In genomic region chr7:149287622-149288021, GRCh38 we compare ENCODE assay signal across 22 cellular contexts. TPM values are rescaled to one million over a fixed set of nuclear protein-coding genes. Genes with fewer than 3 reads are reported as not detected.
DNase-seq lines count a peak whose midpoint lies in the region; ATAC-seq and TF ChIP-seq lines count a peak whose summit lies in the region.
"Had no signal": no experiment of that assay in that cellular context is flagged by ENCODE, and none has a peak within 500 bp of the region (broad histone marks: within the 10 kb centered on the region; RNA-seq: fewer than 3 reads in every experiment).

No MANE protein-coding gene starts in this region.

- H3K4me3 Mint-ChIP-seq in activated CD4-positive, alpha-beta T cell treated with anti-CD3 and anti-CD28 coated beads, Interleukin-2, amount 10 ng/mL, durations not matched to agents 7 days and 5 days, result no peak overlapping the region
- H3K4me3 Mint-ChIP-seq in CD4-positive, CD25-positive, alpha-beta regulatory T cell, result peak overlapping the region in 2 of 4 donors; percentile 61 to 82
- peak overlapping the region; percentile 77 for H3K4me3 Mint-ChIP-seq in neural crest cell

- no peak for DNase-seq in activated CD4-positive, alpha-beta T cell treated with anti-CD3 and anti-CD28 coated beads, Interleukin-2, amount 10 ng/mL, durations not matched to agents 7 days and 5 days
- no peak for DNase-seq in activated CD4-positive, alpha-beta T cell treated with anti-CD3 and anti-CD28 coated beads, Interleukin-2, amount 50 U/mL, for 1 hour
- no peak for DNase-seq in CD4-positive, CD25-positive, alpha-beta regulatory T cell
- DNase-seq in PC-3 (no peak), neural crest cell (ENCODE audit: low read depth, low spot score) (no peak), hepatocyte (ENCODE audit: low spot score) (no peak)
- DNase-seq: 8988T; AML-193; C1 segment of cervical spinal cord; DMS79; GOT3; HCEC 1CT; KBM-7; NCI-H1436 treated with DMSO at 0.1 percent for 48 hours; NCI-H2227 treated with DMSO at 0.1 percent for 48 hours; NCI-H510A treated with DMSO at 0.1 percent for 48 hours; NCI-H774; NK-92 treated with Interleukin-12 subunit alpha and Interleukin-12 subunit beta, amount 100 ng/mL, for 24 hours; SIG-M5 had no signal

- H4K20me1 ChIP-seq in PC-3 (ENCODE audit: low read length) (no peaks in the 10 kb centered on the region), hepatocyte (ENCODE audit: insufficient read depth, poor library complexity, severe bottlenecking) (no peaks in the 10 kb centered on the region)

- POLR2A ChIA-PET in activated CD4-positive, alpha-beta T cell treated with anti-CD3 and anti-CD28 coated beads, Interleukin-2, amount 10 ng/mL, durations not matched to agents 7 days and 5 days (lab: Charles Lee), result no interaction called here
- POLR2A ChIA-PET in PC-3 (lab: Charles Lee; ENCODE audit: unreplicated experiment), result no interaction called here

- H3K4me1 ChIP-seq in CD4-positive, CD25-positive, alpha-beta regulatory T cell (ENCODE audit: control insufficient read depth, insufficient read depth, low read length, poor library complexity, severe bottlenecking), result peaks cover 34% of the 10 kb centered on the region
- H3K4me1 ChIP-seq in PC-3 (ENCODE audit: insufficient read depth, low read length) (peaks cover 34% of the 10 kb centered on the region), hepatocyte (ENCODE audit: insufficient read depth) (peaks cover 7% of the 10 kb centered on the region)

- H3K27me3 Mint-ChIP-seq in activated CD4-positive, alpha-beta T cell treated with anti-CD3 and anti-CD28 coated beads, Interleukin-2, amount 10 ng/mL, durations not matched to agents 7 days and 5 days, result no peaks in the 10 kb centered on the region
- H3K27me3 Mint-ChIP-seq in CD4-positive, CD25-positive, alpha-beta regulatory T cell, result no peaks in the 10 kb centered on the region
- H3K27me3 Mint-ChIP-seq in neural crest cell (ENCODE audit: low read depth), result peaks cover 7% of the 10 kb centered on the region

- BruUV-seq in PC-3 (replicated peaks; lab: Mats Ljungman, UMichigan), result no TSS peak

- no peaks in the 10 kb centered on the region for H3F3A ChIP-seq in PC-3 (ENCODE audit: low read length, unreplicated experiment)

- no peaks in the 10 kb centered on the region for H3K9me3 Mint-ChIP-seq in activated CD4-positive, alpha-beta T cell treated with anti-CD3 and anti-CD28 coated beads, Interleukin-2, amount 10 ng/mL, durations not matched to agents 7 days and 5 days
- H3K9me3 Mint-ChIP-seq in CD4-positive, CD25-positive, alpha-beta regulatory T cell, result no peaks in the 10 kb centered on the region
- H3K9me3 Mint-ChIP-seq in neural crest cell, result no peaks in the 10 kb centered on the region

- peaks cover 6% of the 10 kb centered on the region for H3K36me3 ChIP-seq in CD4-positive, CD25-positive, alpha-beta regulatory T cell (ENCODE audit: control insufficient read depth, insufficient read depth, low read length)
- no peaks in the 10 kb centered on the region for H3K36me3 ChIP-seq in PC-3 (ENCODE audit: low read depth, low read length)
- no peaks in the 10 kb centered on the region for H3K36me3 ChIP-seq in hepatocyte (replicated peaks; ENCODE audit: insufficient read depth, low read depth)

- CTCF ChIA-PET in activated CD4-positive, alpha-beta T cell treated with anti-CD3 and anti-CD28 coated beads, Interleukin-2, amount 10 ng/mL, durations not matched to agents 7 days and 5 days (lab: Charles Lee), result no interaction called here
- CTCF ChIA-PET in PC-3 (lab: Charles Lee), result no interaction called here

- no peak overlapping the region for H3K4me3 ChIP-seq in CD4-positive, CD25-positive, alpha-beta regulatory T cell (ENCODE audit: low read depth, low read length)
- H3K4me3 ChIP-seq in PC-3 (ENCODE audit: low read length) (peak overlapping the region; percentile 49), hepatocyte (no peak overlapping the region)

- H3K9ac ChIP-seq in PC-3 (ENCODE audit: low read length), result no peak overlapping the region

- H3K27ac ChIP-seq in CD4-positive, CD25-positive, alpha-beta regulatory T cell (ENCODE audit: insufficient read depth, low read length, poor library complexity, severe bottlenecking), result no peak overlapping the region
- H3K27ac ChIP-seq in PC-3 (ENCODE audit: low read length), result peak overlapping the region; percentile 43
- H3K27ac ChIP-seq in hepatocyte, result no peak overlapping the region

- no peaks in the 10 kb centered on the region for H3K27me3 ChIP-seq in CD4-positive, CD25-positive, alpha-beta regulatory T cell (ENCODE audit: control insufficient read depth, insufficient read depth, low read length)
- H3K27me3 ChIP-seq in PC-3 (ENCODE audit: low read length) (no peaks in the 10 kb centered on the region), hepatocyte (no peaks in the 10 kb centered on the region)

- peak overlapping the region; percentile 86 for H3K27ac Mint-ChIP-seq in activated CD4-positive, alpha-beta T cell treated with anti-CD3 and anti-CD28 coated beads, Interleukin-2, amount 10 ng/mL, durations not matched to agents 7 days and 5 days
- H3K27ac Mint-ChIP-seq in CD4-positive, CD25-positive, alpha-beta regulatory T cell, result peak overlapping the region in 2 of 3 donors; percentile 51 to 61
- no peak overlapping the region for H3K27ac Mint-ChIP-seq in neural crest cell (ENCODE audit: unreplicated experiment)

- no peaks in the 10 kb centered on the region for H3K9me3 ChIP-seq in CD4-positive, CD25-positive, alpha-beta regulatory T cell (ENCODE audit: control insufficient read depth in 2 of 2, low read length in 2 of 2)
- H3K9me3 ChIP-seq in PC-3 (ENCODE audit: low read length), result no peaks in the 10 kb centered on the region
- H3K9me3 ChIP-seq in hepatocyte (ENCODE audit: low read depth), result no peaks in the 10 kb centered on the region

- 79% methylated on average over 10 of the region's 10 CpGs for WGBS in hepatocyte (ENCODE audit: low lambda C conversion rate, missing lambda C conversion rate)

- H3K4me2 ChIP-seq in PC-3 (ENCODE audit: low read length) (peak overlapping the region; percentile 80), hepatocyte (no peak overlapping the region)

- intact Hi-C loops in PC-3 (cut with micrococcal nuclease), result loop anchor here (10.0 kb wide), 1 partner anchor 207 kb away; the partner anchor contains the start of gene ZNF746

- peak overlapping the region; percentile 30; the same call in 1 of the 2 replicates for H2AFZ ChIP-seq in PC-3 (ENCODE audit: low read length)
- H2AFZ ChIP-seq in hepatocyte, result no peak overlapping the region

- H3K79me2 ChIP-seq in PC-3 (ENCODE audit: low read length) (no peaks in the 10 kb centered on the region), hepatocyte (no peaks in the 10 kb centered on the region)

- H3K36me3 Mint-ChIP-seq in activated CD4-positive, alpha-beta T cell treated with anti-CD3 and anti-CD28 coated beads, Interleukin-2, amount 10 ng/mL, durations not matched to agents 7 days and 5 days (ENCODE audit: low read depth), result peaks cover 12% of the 10 kb centered on the region
- peaks cover 14% of the 10 kb centered on the region for H3K36me3 Mint-ChIP-seq in CD4-positive, CD25-positive, alpha-beta regulatory T cell
- H3K36me3 Mint-ChIP-seq in neural crest cell (ENCODE audit: low read depth), result peaks cover under 1% of the 10 kb centered on the region

- peaks cover 65% of the 10 kb centered on the region for H3K4me1 Mint-ChIP-seq in activated CD4-positive, alpha-beta T cell treated with anti-CD3 and anti-CD28 coated beads, Interleukin-2, amount 10 ng/mL, durations not matched to agents 7 days and 5 days
- H3K4me1 Mint-ChIP-seq in CD4-positive, CD25-positive, alpha-beta regulatory T cell, result peaks cover 8 to 56% (median 31%) of the 10 kb centered on the region in 4 donors
- peaks cover 6% of the 10 kb centered on the region for H3K4me1 Mint-ChIP-seq in neural crest cell

- ATAC-seq in CD4-positive, CD25-positive, alpha-beta regulatory T cell (ENCODE audit: low read depth in 2 of 2), result no peak
- ATAC-seq in PC-3 (no peak), GM18511 (IDR thresholded peaks at IDR 0.05; ENCODE audit: unreplicated experiment) (no peak), GM18520 (IDR thresholded peaks at IDR 0.05; ENCODE audit: unreplicated experiment) (no peak)
- ATAC-seq: Panc1 had no signal

- H3K9me2 ChIP-seq in PC-3 (replicated peaks; ENCODE audit: low read length) (no peaks in the 10 kb centered on the region), hepatocyte (replicated peaks; ENCODE audit: insufficient read depth) (no peaks in the 10 kb centered on the region)

- TF ChIP-seq CTCF in PC-3 (conservative IDR thresholded peaks at IDR 0.05; ENCODE audit: low read depth, low read length), result no peak
- TF ChIP-seq CTCF in neural crest cell (conservative IDR thresholded peaks at IDR 0.05), result no peak
- TF ChIP-seq CTCF in hepatocyte (IDR thresholded peaks at IDR 0.05; ENCODE audit: poor library complexity), result no peak

RNA-seq across cellular contexts. Expression of gene ZNF783, which starts 25.6 kb away (rescaled TPM):
- total RNA-seq in activated CD4-positive, alpha-beta T cell treated with anti-CD3 and anti-CD28 coated beads, Interleukin-2, amount 10 ng/mL, durations not matched to agents 7 days and 5 days, result 10 to 100 TPM; 19.0 to 21.7 TPM
- 30.2 TPM for total RNA-seq in CD4-positive, CD25-positive, alpha-beta regulatory T cell
- polyA plus RNA-seq in CD4-positive, CD25-positive, alpha-beta regulatory T cell, result 1 to 10 TPM; 2.7 to 5.3 (median 4.7) TPM
- total RNA-seq in PC-3 (2014; rRNA removed), result 6.9 and 7.0 TPM in 2 replicates
- 15.3 and 18.0 TPM in 2 replicates for total RNA-seq in neural crest cell
- total RNA-seq in hepatocyte, result 6.5 and 7.9 TPM in 2 replicates
- 7.8 and 8.6 TPM in 2 replicates for polyA plus RNA-seq in hepatocyte

RNA-seq across cellular contexts. Expression of gene ZNF212, which starts 48.2 kb away (rescaled TPM):
- 10 to 100 TPM; 11.1 to 15.9 TPM for total RNA-seq in activated CD4-positive, alpha-beta T cell treated with anti-CD3 and anti-CD28 coated beads, Interleukin-2, amount 10 ng/mL, durations not matched to agents 7 days and 5 days
- 14.2 TPM for total RNA-seq in CD4-positive, CD25-positive, alpha-beta regulatory T cell
- polyA plus RNA-seq in CD4-positive, CD25-positive, alpha-beta regulatory T cell, result 10 to 100 TPM in 1 of 4 donors, 1 to 10 TPM in 3; 3.3 to 12.6 (median 6.4) TPM
- total RNA-seq in PC-3 (2014; rRNA removed), result 9.7 and 10.4 TPM in 2 replicates
- total RNA-seq in neural crest cell, result 15.8 and 15.9 TPM in 2 replicates
- 3.3 and 4.6 TPM in 2 replicates for total RNA-seq in hepatocyte
- polyA plus RNA-seq in hepatocyte, result 9.9 and 11.9 TPM in 2 replicates
